ENCODE assay signal across 9 cellular contexts in the genomic region with DNA sequence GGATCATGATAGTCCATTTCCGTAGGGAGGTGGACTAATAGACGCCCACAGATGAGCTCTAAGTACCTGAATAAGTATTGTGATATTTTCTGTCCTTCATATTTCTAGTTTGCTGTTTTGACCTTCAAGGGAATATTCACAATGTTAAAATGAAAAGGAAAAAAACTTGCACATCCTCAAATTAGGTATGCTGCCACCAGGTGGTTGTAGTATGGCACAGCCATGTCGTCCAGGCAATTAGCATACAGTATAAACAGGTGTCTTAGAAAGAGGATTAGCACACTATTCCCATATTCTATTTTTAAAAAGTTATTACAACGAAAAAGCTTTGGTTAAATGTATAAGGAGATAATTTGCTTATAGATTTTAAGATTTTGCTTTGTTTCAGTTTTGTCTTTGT.
DNase-seq lines count a peak whose midpoint lies in the region; ATAC-seq, FAIRE-seq and TF ChIP-seq lines count a peak whose summit lies in the region.
"Had no signal": no experiment of that assay in that cellular context is flagged by ENCODE, and none has a peak within 500 bp of the region (broad histone marks: within the 10 kb centered on the region; RNA-seq: fewer than 3 reads in every experiment).

No MANE protein-coding gene starts in this region.

- H3K4me1 ChIP-seq in endodermal cell (ENCODE audit: control insufficient read depth, insufficient read depth, low read length) = peaks cover 3% of the 10 kb centered on the region
- no peaks in the 10 kb centered on the region for H3K4me1 ChIP-seq in psoas muscle

- peak; percentile 23 for DNase-seq in GM03348 (ENCODE audit: low spot score)
- peak; percentile 39 for DNase-seq in NCI-H69 (lab: John Stamatoyannopoulos, UW)
- DNase-seq in endodermal cell = no peak
- DNase-seq in psoas muscle = no peak
- DNase-seq in HuH-7.5 (ENCODE audit: low spot score) = no peak

- no peak overlapping the region for H3K9ac ChIP-seq in endodermal cell (ENCODE audit: extremely low read depth, low read length, poor library complexity, severe bottlenecking)

- H3K9me3 ChIP-seq in endodermal cell (ENCODE audit: control insufficient read depth, low read length) (peaks cover 5% of the 10 kb centered on the region), psoas muscle (no peaks in the 10 kb centered on the region)

- no peaks in the 10 kb centered on the region for H3K36me3 Mint-ChIP-seq in endodermal cell (ENCODE audit: low read depth)

- intact Hi-C loops in psoas muscle (cut with DNase I) = no loop called here

- 88% methylated on average over 2 of the region's 4 CpGs; no CpG with 5 or more reads in 1 of the 2 experiments for WGBS in endodermal cell (ENCODE audit: insufficient coverage in 1 of 2, insufficient read length in 1 of 2), 2 experiments
- 44 to 62% (median 50%) methylated on average over 4 of the region's 4 CpGs for WGBS in psoas muscle, 3 donors

- no peak overlapping the region for H3K4me3 ChIP-seq in endodermal cell (ENCODE audit: low read length)
- no peak overlapping the region for H3K4me3 ChIP-seq in psoas muscle

- no peak overlapping the region for H3K27ac ChIP-seq in endodermal cell (ENCODE audit: low read depth, low read length)
- H3K27ac ChIP-seq in psoas muscle = no peak overlapping the region

- H3K4me3 Mint-ChIP-seq in endodermal cell = no peak overlapping the region
- H3K4me3 Mint-ChIP-seq: stimulated activated naive CD8-positive, alpha-beta T cell treated with anti-CD3 and anti-CD28 coated beads, Interleukin-15, amount 100 ng/mL, for 72 hours had no signal

- FAIRE-seq in A204.1 (lab: Jason Lieb, UNC) = peak; percentile 90

- H3K27me3 ChIP-seq in endodermal cell (ENCODE audit: control insufficient read depth, insufficient read depth, low read length, poor library complexity, severe bottlenecking) (no peaks in the 10 kb centered on the region), psoas muscle (ENCODE audit: insufficient read depth in 3 of 3, low read length in 2 of 3) (peaks cover 0 to 26% (median 0%) of the 10 kb centered on the region in 3 donors)

- peaks cover 34% of the 10 kb centered on the region for H3K4me1 Mint-ChIP-seq in endodermal cell
- H3K4me1 Mint-ChIP-seq: stimulated activated naive CD8-positive, alpha-beta T cell treated with anti-CD3 and anti-CD28 coated beads, Interleukin-15, amount 100 ng/mL, for 72 hours had no signal

- TF ChIP-seq CTCF in endodermal cell (conservative IDR thresholded peaks at IDR 0.05) (peak; percentile 93), psoas muscle (IDR thresholded peaks at IDR 0.05) (peak; percentile 42)

- H3K36me3 ChIP-seq in endodermal cell (ENCODE audit: control insufficient read depth, insufficient read depth, low read length) (no peaks in the 10 kb centered on the region), psoas muscle (ENCODE audit: insufficient read depth in 1 of 2, low read depth in 1 of 2) (no peaks in the 10 kb centered on the region)

- H3K27me3 Mint-ChIP-seq in endodermal cell (ENCODE audit: insufficient read depth) = no peaks in the 10 kb centered on the region
- H3K27me3 Mint-ChIP-seq: stimulated activated naive CD8-positive, alpha-beta T cell treated with anti-CD3 and anti-CD28 coated beads, Interleukin-15, amount 100 ng/mL, for 72 hours had no signal

- no peaks in the 10 kb centered on the region for H3K9me3 Mint-ChIP-seq in endodermal cell
- H3K9me3 Mint-ChIP-seq: stimulated activated naive CD8-positive, alpha-beta T cell treated with anti-CD3 and anti-CD28 coated beads, Interleukin-15, amount 100 ng/mL, for 72 hours had no signal

- no peak overlapping the region for H3K27ac Mint-ChIP-seq in endodermal cell
- H3K27ac Mint-ChIP-seq: stimulated activated naive CD8-positive, alpha-beta T cell treated with anti-CD3 and anti-CD28 coated beads, Interleukin-15, amount 100 ng/mL, for 72 hours had no signal

- ATAC-seq in HG02943 (IDR thresholded peaks at IDR 0.05; ENCODE audit: low read depth, unreplicated experiment) (peak; percentile 74), psoas muscle (no peak), GM21526 (IDR thresholded peaks at IDR 0.05; ENCODE audit: low FRiP score, unreplicated experiment) (no peak)
- ATAC-seq: stimulated activated naive CD8-positive, alpha-beta T cell treated with anti-CD3 and anti-CD28 coated beads, Interleukin-15, amount 100 ng/mL, for 72 hours had no signal

Comparison
In these comparisons a context has a peak if more than half of its experiments do, and no peak if none do; other contexts are left out.
1. DNase-seq: peak in GM03348 (single experiment) and NCI-H69 (single experiment); none in endodermal cell (single experiment), psoas muscle (0 of 2) and HuH-7.5 (single experiment).